In the genomic region with DNA sequence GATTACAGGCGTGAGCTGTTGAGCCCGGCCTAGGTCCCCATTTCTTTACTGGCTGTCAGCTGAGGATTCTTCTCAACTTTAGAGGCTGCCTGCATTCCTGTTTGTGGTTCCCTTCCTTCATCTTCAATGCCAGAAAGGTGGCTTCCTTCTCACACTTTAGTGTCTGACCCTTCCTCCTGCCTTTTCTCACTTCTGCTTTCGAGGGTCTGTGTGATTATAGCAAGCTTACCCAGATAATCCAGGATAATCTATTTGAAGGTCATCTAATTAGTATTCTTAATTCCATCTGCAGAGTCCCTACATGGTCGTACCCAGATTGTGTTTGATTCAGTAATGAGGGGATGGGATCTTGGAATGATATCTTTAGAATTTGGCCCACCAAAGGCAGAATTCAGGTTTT, we compare ENCODE assay signal across 22 cellular contexts.
DNase-seq lines count a peak whose midpoint lies in the region; ATAC-seq, FAIRE-seq and TF ChIP-seq lines count a peak whose summit lies in the region.
"Had no signal": no experiment of that assay in that cellular context is flagged by ENCODE, and none has a peak within 500 bp of the region (broad histone marks: within the 10 kb centered on the region; RNA-seq: fewer than 3 reads in every experiment).

No MANE protein-coding gene starts in this region.

- ATAC-seq in GM12878 (no peak), HG03460 (IDR thresholded peaks at IDR 0.05; ENCODE audit: unreplicated experiment) (no peak)
- ATAC-seq in naive thymus-derived CD4-positive, alpha-beta T cell, result no peak
- ATAC-seq: activated CD4-positive, alpha-beta T cell treated with anti-CD3 and anti-CD28 coated beads for 36 hours; activated CD8-positive, alpha-beta memory T cell treated with anti-CD3 and anti-CD28 coated beads, Interleukin-2, amount 10 ng/mL, durations not matched to agents 7 days and 5 days; right lobe of liver; stimulated activated naive CD8-positive, alpha-beta T cell treated with anti-CD3 and anti-CD28 coated beads, Interleukin-15, amount 100 ng/mL, for 72 hours had no signal

- H4K20me1 ChIP-seq in BLaER1 treated with 17β-estradiol and CSF1 and Interleukin-3, amounts not matched to agents 10 nM and 100 nM, result no peaks in the 10 kb centered on the region
- no peaks in the 10 kb centered on the region for H4K20me1 ChIP-seq in GM12878 (ENCODE audit: control insufficient read depth, insufficient read depth)

- H3K4me1 ChIP-seq in BLaER1 treated with 17β-estradiol and CSF1 and Interleukin-3, amounts not matched to agents 10 nM and 100 nM, result peaks cover 17 to 29% (median 25%) of the 10 kb centered on the region in 10 experiments
- peaks cover 4% of the 10 kb centered on the region; the same call in 1 of the 2 replicates for H3K4me1 ChIP-seq in GM12878 (ENCODE audit: control insufficient read depth, insufficient read depth, low read length)
- H3K4me1 ChIP-seq in naive thymus-derived CD4-positive, alpha-beta T cell (ENCODE audit: control insufficient read depth in 2 of 2, insufficient read depth in 2 of 2, low read length in 2 of 2), result peaks cover 0 to 14% of the 10 kb centered on the region in 2 donors
- H3K4me1 ChIP-seq: right lobe of liver had no signal

- peak overlapping the region in 7 of 11 experiments; percentile 2 to 64 (median 30); a peak in 5 of 22 replicates for H3K4me2 ChIP-seq in BLaER1 treated with 17β-estradiol and CSF1 and Interleukin-3, amounts not matched to agents 10 nM and 100 nM
- H3K4me2 ChIP-seq in GM12878 (ENCODE audit: control insufficient read depth, insufficient read depth), result no peak overlapping the region

- RAD21 ChIA-PET in GM12878 (lab: Charles Lee; ENCODE audit: unreplicated experiment), result no interaction called here

- no peak overlapping the region for H3K4me3 Mint-ChIP-seq in HFFc6
- H3K4me3 Mint-ChIP-seq in naive thymus-derived CD4-positive, alpha-beta T cell, result no peak overlapping the region
- H3K4me3 Mint-ChIP-seq: activated CD4-positive, alpha-beta T cell treated with anti-CD3 and anti-CD28 coated beads for 36 hours; activated CD8-positive, alpha-beta memory T cell treated with anti-CD3 and anti-CD28 coated beads, Interleukin-2, amount 10 ng/mL, durations not matched to agents 7 days and 5 days; CD8-positive, alpha-beta memory T cell; central memory CD8-positive, alpha-beta T cell; stimulated activated naive CD8-positive, alpha-beta T cell treated with anti-CD3 and anti-CD28 coated beads, Interleukin-15, amount 100 ng/mL, for 72 hours had no signal

- POLR2A ChIA-PET in GM12878 (lab: Charles Lee), result no interaction called here
- POLR2A ChIA-PET in naive thymus-derived CD4-positive, alpha-beta T cell (lab: Charles Lee), result no interaction called here

- H3K36me3 ChIP-seq in BLaER1 treated with 17β-estradiol and CSF1 and Interleukin-3, amounts not matched to agents 10 nM and 100 nM, result no peaks in the 10 kb centered on the region
- H3K36me3 ChIP-seq in GM12878 (ENCODE audit: control insufficient read depth in 2 of 2, insufficient read depth in 2 of 2, low read length in 1 of 2) (no peaks in the 10 kb centered on the region), H7 (replicated peaks; ENCODE audit: control insufficient read depth, insufficient read depth, low read length) (no peaks in the 10 kb centered on the region)
- H3K36me3 ChIP-seq in naive thymus-derived CD4-positive, alpha-beta T cell (ENCODE audit: control insufficient read depth in 2 of 3, insufficient read depth in 3 of 3, low read length in 3 of 3), result no peaks in the 10 kb centered on the region
- H3K36me3 ChIP-seq: neutrophil, right lobe of liver had no signal

- intact Hi-C loops in GM12878 (cut with micrococcal nuclease; ENCODE audit: unreplicated experiment), result no loop called here
- intact Hi-C loops in naive thymus-derived CD4-positive, alpha-beta T cell (cut with micrococcal nuclease), result loop anchor here in 1 of 2 donors (2.0 to 10.0 kb wide), 3 partner anchors 25 to 589 kb away; a partner anchor contains a TSS

- no peaks in the 10 kb centered on the region for H3K79me2 ChIP-seq in GM12878 (ENCODE audit: control insufficient read depth, insufficient read depth, low read length)

- no peak for FAIRE-seq in GM12878 (lab: Jason Lieb, UNC)
- FAIRE-seq: kidney, urothelium cell line had no signal

- WGBS in GM12878 (ENCODE audit: insufficient coverage, insufficient replicate concordance, low lambda C conversion rate, missing lambda C conversion rate), result 80% methylated on average over 4 of the region's 4 CpGs

- CTCF ChIA-PET in GM12878 (lab: Yijun Ruan, JAX), result interaction anchor here (1.3 to 1.4 kb wide), 2 partner anchors 9 to 15 kb away, joined by 4 to 5 read pairs; no protein-coding TSS in a partner anchor
- CTCF ChIA-PET in naive thymus-derived CD4-positive, alpha-beta T cell (lab: Charles Lee), result interaction anchor here (0.6 kb wide), 2 partner anchors 10 to 13 kb away, joined by 3 to 4 read pairs; no protein-coding TSS in a partner anchor

- in situ Hi-C loops in GM12878 (cut with MboI), result no loop called here

- no peak overlapping the region for H2AFZ ChIP-seq in GM12878 (ENCODE audit: control insufficient read depth, low read depth, low read length)

- H3K27ac ChIP-seq in BLaER1 treated with 17β-estradiol and CSF1 and Interleukin-3, amounts not matched to agents 10 nM and 100 nM, result no peak overlapping the region
- no peak overlapping the region for H3K27ac ChIP-seq in GM12878 (ENCODE audit: control insufficient read depth, insufficient read depth)
- H3K27ac ChIP-seq in naive thymus-derived CD4-positive, alpha-beta T cell (ENCODE audit: low read depth, low read length), result no peak overlapping the region
- H3K27ac ChIP-seq: neutrophil, right lobe of liver had no signal

- peaks cover 17% of the 10 kb centered on the region for H3K36me3 Mint-ChIP-seq in HFFc6 (ENCODE audit: low read depth)
- no peaks in the 10 kb centered on the region for H3K36me3 Mint-ChIP-seq in naive thymus-derived CD4-positive, alpha-beta T cell
- H3K36me3 Mint-ChIP-seq: activated CD8-positive, alpha-beta memory T cell treated with anti-CD3 and anti-CD28 coated beads, Interleukin-2, amount 10 ng/mL, durations not matched to agents 7 days and 5 days; CD8-positive, alpha-beta memory T cell had no signal

- H3K9ac ChIP-seq in BLaER1 treated with 17β-estradiol and CSF1 and Interleukin-3, amounts not matched to agents 10 nM and 100 nM, result no peak overlapping the region
- no peak overlapping the region for H3K9ac ChIP-seq in GM12878 (ENCODE audit: control insufficient read depth, insufficient read depth, low read length)

- peaks cover 7% of the 10 kb centered on the region for H3K27me3 Mint-ChIP-seq in HFFc6 (ENCODE audit: insufficient read depth)
- no peaks in the 10 kb centered on the region for H3K27me3 Mint-ChIP-seq in naive thymus-derived CD4-positive, alpha-beta T cell
- H3K27me3 Mint-ChIP-seq: activated CD4-positive, alpha-beta T cell treated with anti-CD3 and anti-CD28 coated beads for 36 hours; activated CD8-positive, alpha-beta memory T cell treated with anti-CD3 and anti-CD28 coated beads, Interleukin-2, amount 10 ng/mL, durations not matched to agents 7 days and 5 days; central memory CD8-positive, alpha-beta T cell; stimulated activated naive CD8-positive, alpha-beta T cell treated with anti-CD3 and anti-CD28 coated beads, Interleukin-15, amount 100 ng/mL, for 72 hours had no signal

- no peak for DNase-seq in HFFc6
- no peak for DNase-seq in GM12878 (ENCODE audit: low read depth, low spot score)
- no peak for DNase-seq in naive thymus-derived CD4-positive, alpha-beta T cell
- DNase-seq in AML-193 (lab: John Stamatoyannopoulos, UW), result no peak
- no peak for DNase-seq in SK-N-DZ (ENCODE audit: low spot score)
- DNase-seq in H7, result no peak
- DNase-seq: activated CD4-positive, alpha-beta T cell treated with anti-CD3 and anti-CD28 coated beads for 36 hours; activated CD8-positive, alpha-beta memory T cell treated with anti-CD3 and anti-CD28 coated beads, Interleukin-2, amount 10 ng/mL, durations not matched to agents 7 days and 5 days; CD8-positive, alpha-beta memory T cell; effector memory CD4-positive, alpha-beta T cell; hippocampal formation; kidney; MM.1S; NCI-H2081; NCI-H510A; right lobe of liver; stimulated activated naive CD8-positive, alpha-beta T cell treated with anti-CD3 and anti-CD28 coated beads, Interleukin-15, amount 100 ng/mL, for 72 hours had no signal

- TF ChIP-seq CTCF in HFFc6 (IDR thresholded peaks at IDR 0.05), result no peak
- TF ChIP-seq CTCF in GM12878 (IDR thresholded peaks at IDR 0.05 in 2 of 3, conservative IDR thresholded peaks at IDR 0.05 in 1 of 3; ENCODE audit: control insufficient read depth in 2 of 3, extremely low read depth in 1 of 3, insufficient read depth in 1 of 3, low read depth in 3 of 3, low read length in 3 of 3), result no peak

- TF ChIP-seq EP300 in GM12878 (IDR thresholded peaks at IDR 0.05; ENCODE audit: borderline replicate concordance in 1 of 2, control insufficient read depth in 1 of 2, low read depth in 2 of 2, low read length in 2 of 2), result no peak

- peak overlapping the region; percentile 68; the same call in 1 of the 2 replicates for H3K27ac Mint-ChIP-seq in HFFc6
- H3K27ac Mint-ChIP-seq in naive thymus-derived CD4-positive, alpha-beta T cell, result peak overlapping the region in 7 of 9 donors; percentile 9 to 72 (median 52)
- H3K27ac Mint-ChIP-seq: activated CD4-positive, alpha-beta T cell treated with anti-CD3 and anti-CD28 coated beads for 36 hours; activated CD8-positive, alpha-beta memory T cell treated with anti-CD3 and anti-CD28 coated beads, Interleukin-2, amount 10 ng/mL, durations not matched to agents 7 days and 5 days had no signal

- H3K9me3 ChIP-seq in BLaER1 treated with 17β-estradiol and CSF1 and Interleukin-3, amounts not matched to agents 10 nM and 100 nM (replicated peaks in 1 of 11), result peaks cover 0 to 4% (median 0%) of the 10 kb centered on the region in 11 experiments; a peak in 3 of 22 replicates
- H3K9me3 ChIP-seq in GM12878 (replicated peaks; ENCODE audit: control insufficient read depth, insufficient read depth, low read length), result no peaks in the 10 kb centered on the region
- no peaks in the 10 kb centered on the region for H3K9me3 ChIP-seq in naive thymus-derived CD4-positive, alpha-beta T cell (ENCODE audit: control insufficient read depth in 2 of 3, low read length in 3 of 3)
- H3K9me3 ChIP-seq: neutrophil, right lobe of liver had no signal

- no peaks in the 10 kb centered on the region; the same call in 1 of the 2 replicates for H3K9me3 Mint-ChIP-seq in HFFc6
- H3K9me3 Mint-ChIP-seq in naive thymus-derived CD4-positive, alpha-beta T cell, result no peaks in the 10 kb centered on the region
- H3K9me3 Mint-ChIP-seq: CD8-positive, alpha-beta memory T cell; central memory CD8-positive, alpha-beta T cell; stimulated activated naive CD8-positive, alpha-beta T cell treated with anti-CD3 and anti-CD28 coated beads, Interleukin-15, amount 100 ng/mL, for 72 hours had no signal

- no peak for TF ChIP-seq POLR2A in GM12878 (IDR thresholded peaks at IDR 0.05; ENCODE audit: low read depth, low read length)

- SMC1A ChIA-PET in GM12878 (lab: Charles Lee; ENCODE audit: uncharacterized antibody, unreplicated experiment), result interaction anchor here (0.5 to 1.2 kb wide), 2 partner anchors 214 to 218 kb away, joined by 3 read pairs; no protein-coding TSS in a partner anchor

- no peaks in the 10 kb centered on the region for H3K27me3 ChIP-seq in BLaER1 treated with 17β-estradiol and CSF1 and Interleukin-3, amounts not matched to agents 10 nM and 100 nM
- H3K27me3 ChIP-seq in GM12878 (replicated peaks in 1 of 2; ENCODE audit: control insufficient read depth in 2 of 2, insufficient read depth in 2 of 2, low read length in 1 of 2), result no peaks in the 10 kb centered on the region
- no peaks in the 10 kb centered on the region for H3K27me3 ChIP-seq in naive thymus-derived CD4-positive, alpha-beta T cell (ENCODE audit: control insufficient read depth in 2 of 2, insufficient read depth in 2 of 2, low read length in 2 of 2)
- no peaks in the 10 kb centered on the region for H3K27me3 ChIP-seq in H7 (ENCODE audit: control insufficient read depth, insufficient read depth, low read length)
- H3K27me3 ChIP-seq: right lobe of liver had no signal

- H3K4me1 Mint-ChIP-seq in HFFc6 (ENCODE audit: low read depth), result peaks cover 72% of the 10 kb centered on the region
- peaks cover 8 to 43% (median 30%) of the 10 kb centered on the region in 7 donors for H3K4me1 Mint-ChIP-seq in naive thymus-derived CD4-positive, alpha-beta T cell

- H3K4me3 ChIP-seq in BLaER1 treated with 17β-estradiol and CSF1 and Interleukin-3, amounts not matched to agents 10 nM and 100 nM, result no peak overlapping the region
- H3K4me3 ChIP-seq in GM12878 (no peak overlapping the region), H7 (ENCODE audit: insufficient read depth, low read depth, low read length) (no peak overlapping the region)
- H3K4me3 ChIP-seq in naive thymus-derived CD4-positive, alpha-beta T cell (ENCODE audit: low read length), result no peak overlapping the region
- H3K4me3 ChIP-seq: right lobe of liver had no signal

- TF ChIP-seq RAD21 in GM12878 (IDR thresholded peaks at IDR 0.05; ENCODE audit: insufficient read depth, low read depth, low read length), result no peak

- no TSS peak for BruUV-seq in GM12878 (replicated peaks; lab: Mats Ljungman, UMichigan)
